1 cellular context compared by ENCODE assay signal in genomic region chr11:93041682-93042081, GRCh38.
TF ChIP-seq lines count a peak whose summit lies in the region.

No MANE protein-coding gene starts in this region.

TF ChIP-seq in HEK293, 187 proteins besides CTCF, POLR2A, EP300 and RAD21 (continued from another document):
- no peak for TF ChIP-seq ZBTB10 (tag by site-specific recombination; IDR thresholded peaks at IDR 0.05)
TF ChIP-seq in HEK293: peak in this region for 1.
